9 cellular contexts compared by ENCODE assay signal in genomic region chr18:33576999-33577687, GRCh38. TPM values are rescaled to one million over a fixed set of nuclear protein-coding genes. Genes with fewer than 3 reads are reported as not detected.
DNase-seq lines count a peak whose midpoint lies in the region; ATAC-seq and TF ChIP-seq lines count a peak whose summit lies in the region.
"Had no signal": no experiment of that assay in that cellular context is flagged by ENCODE, and none has a peak within 500 bp of the region (broad histone marks: within the 10 kb centered on the region; RNA-seq: fewer than 3 reads in every experiment).

No MANE protein-coding gene starts in this region.

- intact Hi-C loops in activated CD4-positive, alpha-beta T cell treated with anti-CD3 and anti-CD28 coated beads, Interleukin-2, amount 10 ng/mL, durations not matched to agents 24 days and 14 days (cut with micrococcal nuclease), result no loop called here
- intact Hi-C loops in ascending aorta (cut with DNase I), result no loop called here
- intact Hi-C loops in left lung (cut with DNase I), result no loop called here

- H3K4me1 ChIP-seq in ascending aorta (peaks cover 0 to 6% of the 10 kb centered on the region in 2 donors), left lung (peaks cover 0 to 4% of the 10 kb centered on the region in 2 donors), suprapubic skin (peaks cover 12% of the 10 kb centered on the region)

- no peaks in the 10 kb centered on the region for H3K9me3 Mint-ChIP-seq in activated CD4-positive, alpha-beta T cell treated with anti-CD3 and anti-CD28 coated beads, Interleukin-2, amount 10 ng/mL, durations not matched to agents 24 days and 14 days

- H3K27ac ChIP-seq in ascending aorta, result peak overlapping the region; percentile 88 to 92
- peak overlapping the region; percentile 71 to 90 for H3K27ac ChIP-seq in left lung
- H3K27ac ChIP-seq in suprapubic skin, result no peak overlapping the region

- no peak for TF ChIP-seq EP300 in suprapubic skin (IDR thresholded peaks at IDR 0.05)

- no peak for TF ChIP-seq POLR2A in suprapubic skin (IDR thresholded peaks at IDR 0.05)

- H3K4me3 ChIP-seq in ascending aorta, result peak overlapping the region; percentile 93 to 94
- H3K4me3 ChIP-seq in left lung, result peak overlapping the region; percentile 40 to 41
- peak overlapping the region; percentile 61 for H3K4me3 ChIP-seq in suprapubic skin

- H3K27me3 ChIP-seq in ascending aorta (no peaks in the 10 kb centered on the region), left lung (peaks cover 30 to 65% of the 10 kb centered on the region in 2 donors), suprapubic skin (peaks cover 31% of the 10 kb centered on the region)

- peaks cover 2% of the 10 kb centered on the region for H3K4me1 Mint-ChIP-seq in activated CD4-positive, alpha-beta T cell treated with anti-CD3 and anti-CD28 coated beads, Interleukin-2, amount 10 ng/mL, durations not matched to agents 24 days and 14 days

- no peaks in the 10 kb centered on the region for H3K36me3 ChIP-seq in ascending aorta
- no peaks in the 10 kb centered on the region for H3K36me3 ChIP-seq in left lung
- H3K36me3 ChIP-seq in suprapubic skin, result no peaks in the 10 kb centered on the region

- peaks cover 19% of the 10 kb centered on the region for H3K27me3 Mint-ChIP-seq in activated CD4-positive, alpha-beta T cell treated with anti-CD3 and anti-CD28 coated beads, Interleukin-2, amount 10 ng/mL, durations not matched to agents 24 days and 14 days

- H3K9me3 ChIP-seq in ascending aorta (no peaks in the 10 kb centered on the region), left lung (no peaks in the 10 kb centered on the region), suprapubic skin (no peaks in the 10 kb centered on the region)

- H3K36me3 Mint-ChIP-seq in activated CD4-positive, alpha-beta T cell treated with anti-CD3 and anti-CD28 coated beads, Interleukin-2, amount 10 ng/mL, durations not matched to agents 24 days and 14 days (ENCODE audit: low read depth), result peaks cover 3% of the 10 kb centered on the region

- no peak for DNase-seq in activated CD4-positive, alpha-beta T cell treated with anti-CD3 and anti-CD28 coated beads, Interleukin-2, amount 10 ng/mL, durations not matched to agents 24 days and 14 days
- DNase-seq in activated CD4-positive, alpha-beta T cell treated with anti-CD3 and anti-CD28 coated beads, Interleukin-2, amount 50 U/mL, for 48 hours, result no peak
- DNase-seq in ascending aorta (ENCODE audit: low spot score in 2 of 2) (no peak), left lung (no peak), suprapubic skin (ENCODE audit: low spot score in 2 of 2) (no peak), hypothalamus (lab: John Stamatoyannopoulos, UW) (no peak), inferior parietal cortex (ENCODE audit: extremely low spot score) (no peak)
- DNase-seq in stimulated activated CD8-positive, alpha-beta memory T cell treated with anti-CD3 and anti-CD28 coated beads, Interleukin-4, amount 100 ng/mL, for 48 hours, result no peak

- H3K27ac Mint-ChIP-seq in activated CD4-positive, alpha-beta T cell treated with anti-CD3 and anti-CD28 coated beads, Interleukin-2, amount 10 ng/mL, durations not matched to agents 24 days and 14 days, result no peak overlapping the region

- ATAC-seq in left lung, result no peak

- 19% methylated on average over 8 of the region's 8 CpGs for WGBS in suprapubic skin

- peak overlapping the region; percentile 82 for H3K4me3 Mint-ChIP-seq in activated CD4-positive, alpha-beta T cell treated with anti-CD3 and anti-CD28 coated beads, Interleukin-2, amount 10 ng/mL, durations not matched to agents 24 days and 14 days

- TF ChIP-seq CTCF in ascending aorta (IDR thresholded peaks at IDR 0.05) (no peak), left lung (IDR thresholded peaks at IDR 0.05) (no peak), suprapubic skin (IDR thresholded peaks at IDR 0.05) (no peak)

RNA-seq across cellular contexts. Expression of gene ASXL3, which starts 0.9 kb away (rescaled TPM):
- not detected in 2 replicates for total RNA-seq in activated CD4-positive, alpha-beta T cell treated with anti-CD3 and anti-CD28 coated beads, Interleukin-2, amount 10 ng/mL, durations not matched to agents 24 days and 14 days
- 6.6 TPM for total RNA-seq in ascending aorta
- 1 to 10 TPM; 1.5 to 3.1 TPM for total RNA-seq in left lung
- 1 to 10 TPM in 2 of 4 donors, under 1 TPM in 2; 0.10 to 2.0 (median 0.70) TPM for total RNA-seq in suprapubic skin
- total RNA-seq: RPMI7951 had no signal

Comparison
In these comparisons a context has a peak if more than half of its experiments do, and no peak if none do; other contexts are left out.
1. H3K4me3 ChIP-seq: peak in every context shown above with its lines; median percentile 94 in ascending aorta; 61 in suprapubic skin; 40 in left lung.